ENCODE assay signal across 1 cellular context in genomic region chr13:98585398-98585754, GRCh38.
TF ChIP-seq lines count a peak whose summit lies in the region.

No MANE protein-coding gene starts in this region.

TF ChIP-seq in H1, 55 proteins besides CTCF, POLR2A, EP300 and RAD21 (continued from another document):
- TF ChIP-seq SP1 (IDR thresholded peaks at IDR 0.05; ENCODE audit: low read depth, low read length) (no peak), TAF7 (optimal IDR thresholded peaks at IDR 0.05; ENCODE audit: borderline replicate concordance, low read depth, low read length) (no peak), BACH1 (IDR thresholded peaks at IDR 0.05; ENCODE audit: low read length) (no peak), RFX5 (IDR thresholded peaks at IDR 0.05; ENCODE audit: borderline replicate concordance, low read depth, low read length) (no peak), SIN3A (conservative IDR thresholded peaks at IDR 0.05 in 1 of 2, IDR thresholded peaks at IDR 0.05 in 1 of 2; ENCODE audit: low read depth in 1 of 2, low read length in 2 of 2) (no peak), HDAC6 (IDR thresholded peaks at IDR 0.05; ENCODE audit: low read depth, low read length) (no peak), ZNF274 (IDR thresholded peaks at IDR 0.05; ENCODE audit: borderline replicate concordance, extremely low read depth, low read length) (no peak), PHF8 (conservative IDR thresholded peaks at IDR 0.05; ENCODE audit: low read depth, low read length) (no peak), TCF12 (IDR thresholded peaks at IDR 0.05; ENCODE audit: low read depth, low read length) (no peak), NRF1 (IDR thresholded peaks at IDR 0.05; ENCODE audit: low read depth, low read length) (no peak)
